In the genomic region with DNA sequence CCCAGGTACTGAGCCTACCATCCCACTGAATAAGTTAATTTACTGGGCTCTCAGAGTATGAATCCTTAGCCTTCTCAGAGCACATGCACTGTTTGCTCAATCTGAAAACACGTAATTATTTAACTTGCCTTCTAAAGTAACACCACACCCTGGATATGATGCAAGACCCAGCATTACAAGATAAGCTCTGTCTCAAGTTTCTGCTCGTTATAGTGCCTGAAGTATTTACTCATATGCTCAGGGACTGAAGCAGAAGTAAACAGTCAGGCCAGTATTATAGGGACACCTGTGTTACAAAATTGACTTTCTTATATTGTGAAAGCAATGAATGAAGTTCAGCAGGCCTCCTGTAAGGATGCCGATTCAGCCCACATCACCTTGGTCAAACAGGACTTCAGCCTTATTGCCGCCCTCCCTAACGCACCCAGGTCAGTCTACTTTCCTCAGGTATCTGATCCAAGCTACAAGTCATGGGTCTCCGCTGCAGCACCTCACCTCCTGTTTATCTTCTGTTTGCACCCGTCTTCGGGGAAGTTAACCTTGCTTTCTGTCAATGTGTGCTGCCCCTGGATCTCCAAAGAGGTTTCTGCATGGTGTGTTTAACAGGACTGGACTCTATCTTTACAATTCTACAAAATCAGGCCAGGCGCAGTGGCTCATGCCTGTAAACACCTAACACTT, we compare ENCODE assay signal across 1 cellular context.
TF ChIP-seq lines count a peak whose summit lies in the region.

No MANE protein-coding gene starts in this region.

TF ChIP-seq in A549, 52 proteins besides CTCF, POLR2A, EP300 and RAD21 (continued from another document):
- TF ChIP-seq MAZ (IDR thresholded peaks at IDR 0.05; ENCODE audit: borderline replicate concordance, low read depth, low read length) (no peak), MAFK (IDR thresholded peaks at IDR 0.05; ENCODE audit: partially characterized antibody) (no peak), ZC3H11A (IDR thresholded peaks at IDR 0.05) (no peak), MYC (IDR thresholded peaks at IDR 0.05; ENCODE audit: borderline replicate concordance, low read length) (no peak), PHF8 (IDR thresholded peaks at IDR 0.05; ENCODE audit: borderline replicate concordance, low read depth) (no peak), POLR2AphosphoS2 (conservative IDR thresholded peaks at IDR 0.05; ENCODE audit: low read length) (no peak), EHMT2 (IDR thresholded peaks at IDR 0.05; ENCODE audit: low read depth) (no peak), FOSB (CRISPR knock-in tag; IDR thresholded peaks at IDR 0.05) (no peak), FOXS1 (CRISPR knock-in tag; IDR thresholded peaks at IDR 0.05) (no peak), ELK1 (IDR thresholded peaks at IDR 0.05; ENCODE audit: low read depth, low read length) (no peak), EHF (CRISPR knock-in tag; IDR thresholded peaks at IDR 0.05) (no peak), NFE2L2 (conservative IDR thresholded peaks at IDR 0.05; ENCODE audit: low read length) (no peak), KDM5A (IDR thresholded peaks at IDR 0.05) (no peak), ZNF302 (CRISPR knock-in tag; IDR thresholded peaks at IDR 0.05) (no peak), TFCP2L1 (CRISPR knock-in tag; IDR thresholded peaks at IDR 0.05) (no peak), JUN (IDR thresholded peaks at IDR 0.05) (peak; percentile 54 to 63; a peak in 2 of 5 replicates), CEBPB (IDR thresholded peaks at IDR 0.05) (peak; percentile 95 to 98), TP53 (CRISPR knock-in tag; IDR thresholded peaks at IDR 0.05) (no peak), ATOH8 (CRISPR knock-in tag; IDR thresholded peaks at IDR 0.05; ENCODE audit: low read depth) (no peak), KDM1A (IDR thresholded peaks at IDR 0.05; ENCODE audit: low read depth) (no peak), HOXB13 (CRISPR knock-in tag; IDR thresholded peaks at IDR 0.05; ENCODE audit: low read depth) (no peak), FOSL2 (IDR thresholded peaks at IDR 0.05) (no peak), FOSL2 (CRISPR knock-in tag; IDR thresholded peaks at IDR 0.05) (peak; percentile 61), NPAS2 (CRISPR knock-in tag; IDR thresholded peaks at IDR 0.05; ENCODE audit: borderline replicate concordance) (no peak), RCOR1 (IDR thresholded peaks at IDR 0.05; ENCODE audit: low read depth, low read length) (no peak), NR3C1 (IDR thresholded peaks at IDR 0.05) (no peak), GATA3 (IDR thresholded peaks at IDR 0.05; ENCODE audit: borderline replicate concordance) (peak; percentile 67), CHD2 (IDR thresholded peaks at IDR 0.05; ENCODE audit: low read length, partially characterized antibody) (no peak), RNF2 (IDR thresholded peaks at IDR 0.05; ENCODE audit: borderline replicate concordance, low read depth) (no peak), SREBF2 (IDR thresholded peaks at IDR 0.05) (no peak), RFX5 (IDR thresholded peaks at IDR 0.05) (no peak)
- TF ChIP-seq, protein P1, sequence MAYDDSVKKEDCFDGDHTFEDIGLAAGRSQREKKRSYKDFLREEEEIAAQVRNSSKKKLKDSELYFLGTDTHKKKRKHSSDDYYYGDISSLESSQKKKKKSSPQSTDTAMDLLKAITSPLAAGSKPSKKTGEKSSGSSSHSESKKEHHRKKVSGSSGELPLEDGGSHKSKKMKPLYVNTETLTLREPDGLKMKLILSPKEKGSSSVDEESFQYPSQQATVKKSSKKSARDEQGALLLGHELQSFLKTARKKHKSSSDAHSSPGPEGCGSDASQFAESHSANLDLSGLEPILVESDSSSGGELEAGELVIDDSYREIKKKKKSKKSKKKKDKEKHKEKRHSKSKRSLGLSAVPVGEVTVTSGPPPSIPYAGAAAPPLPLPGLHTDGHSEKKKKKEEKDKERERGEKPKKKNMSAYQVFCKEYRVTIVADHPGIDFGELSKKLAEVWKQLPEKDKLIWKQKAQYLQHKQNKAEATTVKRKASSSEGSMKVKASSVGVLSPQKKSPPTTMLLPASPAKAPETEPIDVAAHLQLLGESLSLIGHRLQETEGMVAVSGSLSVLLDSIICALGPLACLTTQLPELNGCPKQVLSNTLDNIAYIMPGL (CRISPR knock-in tag; IDR thresholded peaks at IDR 0.05; ENCODE audit: borderline replicate concordance) = no peak
- TF ChIP-seq, protein P2, sequence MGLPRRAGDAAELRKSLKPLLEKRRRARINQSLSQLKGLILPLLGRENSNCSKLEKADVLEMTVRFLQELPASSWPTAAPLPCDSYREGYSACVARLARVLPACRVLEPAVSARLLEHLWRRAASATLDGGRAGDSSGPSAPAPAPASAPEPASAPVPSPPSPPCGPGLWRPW (IDR thresholded peaks at IDR 0.05) = peak; percentile 90
- TF ChIP-seq, protein P3, sequence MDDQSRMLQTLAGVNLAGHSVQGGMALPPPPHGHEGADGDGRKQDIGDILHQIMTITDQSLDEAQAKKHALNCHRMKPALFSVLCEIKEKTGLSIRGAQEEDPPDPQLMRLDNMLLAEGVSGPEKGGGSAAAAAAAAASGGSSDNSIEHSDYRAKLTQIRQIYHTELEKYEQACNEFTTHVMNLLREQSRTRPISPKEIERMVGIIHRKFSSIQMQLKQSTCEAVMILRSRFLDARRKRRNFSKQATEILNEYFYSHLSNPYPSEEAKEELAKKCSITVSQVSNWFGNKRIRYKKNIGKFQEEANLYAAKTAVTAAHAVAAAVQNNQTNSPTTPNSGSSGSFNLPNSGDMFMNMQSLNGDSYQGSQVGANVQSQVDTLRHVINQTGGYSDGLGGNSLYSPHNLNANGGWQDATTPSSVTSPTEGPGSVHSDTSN (IDR thresholded peaks at IDR 0.05) = no peak
